In genomic region chr5:156273325-156273724, GRCh38 we compare ENCODE assay signal across 28 cellular contexts. TPM values are rescaled to one million over a fixed set of nuclear protein-coding genes. Genes with fewer than 3 reads are reported as not detected.
"Had no signal": no experiment of that assay in that cellular context is flagged by ENCODE, and none has a peak within 500 bp of the region (broad histone marks: within the 10 kb centered on the region; RNA-seq: fewer than 3 reads in every experiment).

No MANE protein-coding gene starts in this region.

- H3K4me1 ChIP-seq: ascending aorta, breast epithelium, foreskin keratinocyte had no signal

- H3K27ac ChIP-seq: ascending aorta, breast epithelium, cardiac muscle cell, coronary artery, foreskin keratinocyte, gastroesophageal sphincter had no signal

- H3K4me3 ChIP-seq: ascending aorta, breast epithelium, cardiac muscle cell, coronary artery, dorsolateral prefrontal cortex, gastroesophageal sphincter had no signal

- DNase-seq: activated CD4-positive, alpha-beta memory T cell treated with anti-CD3 and anti-CD28 coated beads, Interleukin-2, amount 10 ng/mL, durations not matched to agents 7 days and 5 days; activated CD4-positive, alpha-beta T cell treated with anti-CD3 and anti-CD28 coated beads for 4 hours; activated CD4-positive, alpha-beta T cell treated with anti-CD3 and anti-CD28 coated beads, Interleukin-2, amount 10 ng/mL, durations not matched to agents 7 days and 5 days; activated CD4-positive, alpha-beta T cell treated with anti-CD3 and anti-CD28 coated beads, Interleukin-2, amount 50 U/mL, for 4 hours; activated CD4-positive, CD25-positive, alpha-beta regulatory T cell; activated CD4-positive, CD25-positive, alpha-beta regulatory T cell treated with anti-CD3 and anti-CD28 coated beads, Interleukin-2, amount 50 U/mL, for 72 hours; activated CD8-positive, alpha-beta memory T cell treated with anti-CD3 and anti-CD28 coated beads, Interleukin-2, amount 50 U/mL, for 48 hours; activated gamma-delta T cell; activated naive CD4-positive, alpha-beta T cell; activated naive CD4-positive, alpha-beta T cell treated with anti-CD3 and anti-CD28 coated beads, Interleukin-2, amount 10 ng/mL, durations not matched to agents 7 days and 5 days; activated naive CD8-positive, alpha-beta T cell treated with anti-CD3 and anti-CD28 coated beads, Interleukin-2, amount 10 ng/mL, durations not matched to agents 7 days and 5 days; activated T-cell treated with anti-CD3 and anti-CD28 coated beads for 4 hours; activated T-cell treated with anti-CD3 and anti-CD28 coated beads, Interleukin-2, amount 50 U/mL, for 24 hours; activated T-cell treated with anti-CD3 and anti-CD28 coated beads, Interleukin-2, amount 50 U/mL, for 72 hours; dorsolateral prefrontal cortex; effector memory CD4-positive, alpha-beta T cell; endodermal cell; foreskin keratinocyte; T-helper 2 cell had no signal

- ATAC-seq: activated naive CD4-positive, alpha-beta T cell treated with anti-CD3 and anti-CD28 coated beads, Interleukin-2, amount 50 U/mL, for 72 hours; activated T-cell treated with anti-CD3 and anti-CD28 coated beads, Interleukin-2, amount 50 U/mL, for 72 hours; esophagus mucosa; foreskin keratinocyte; gastroesophageal sphincter had no signal

- H3K36me3 ChIP-seq: ascending aorta, breast epithelium, cardiac muscle cell, gastroesophageal sphincter had no signal

- H3K27me3 ChIP-seq: ascending aorta, breast epithelium, cardiac muscle cell, dorsolateral prefrontal cortex, foreskin keratinocyte, gastroesophageal sphincter had no signal

RNA-seq across cellular contexts. Expression of gene SGCD, which starts 53.6 kb away (rescaled TPM):
- total RNA-seq: activated CD4-positive, alpha-beta memory T cell treated with anti-CD3 and anti-CD28 coated beads, Interleukin-2, amount 10 ng/mL, durations not matched to agents 7 days and 5 days; activated CD4-positive, alpha-beta T cell treated with anti-CD3 and anti-CD28 coated beads, Interleukin-2, amount 10 ng/mL, durations not matched to agents 7 days and 5 days; foreskin keratinocyte; glomerular endothelial cell; T-helper 1 cell treated with Interleukin-12 subunit alpha and Interleukin-12 subunit beta and Interleukin-4 antibody, amounts not matched to agents 30 ng/mL and 1 ng/mL, for 36 hours had no signal
